Comparison of ENCODE assay signal across 1 cellular context in genomic region chr9:107336718-107337360, GRCh38.
TF ChIP-seq lines count a peak whose summit lies in the region.

No MANE protein-coding gene starts in this region.

TF ChIP-seq in GM12878, 131 proteins besides CTCF, POLR2A, EP300 and RAD21:
- no peak for TF ChIP-seq BCL11A (IDR thresholded peaks at IDR 0.05; ENCODE audit: low read depth, low read length)
- no peak for TF ChIP-seq ZNF687 (IDR thresholded peaks at IDR 0.05)
- TF ChIP-seq RELA (IDR thresholded peaks at IDR 0.05; ENCODE audit: borderline replicate concordance, partially characterized antibody): no peak
- TF ChIP-seq RFX5 (IDR thresholded peaks at IDR 0.05; ENCODE audit: low read depth, low read length): no peak
- TF ChIP-seq ATF7 (IDR thresholded peaks at IDR 0.05; ENCODE audit: low read depth): no peak
- no peak for TF ChIP-seq ZBTB33 (IDR thresholded peaks at IDR 0.05)
- TF ChIP-seq E4F1 (IDR thresholded peaks at IDR 0.05; ENCODE audit: borderline replicate concordance, partially characterized antibody): no peak
- TF ChIP-seq ELK1 (IDR thresholded peaks at IDR 0.05; ENCODE audit: low read depth, low read length): no peak
- TF ChIP-seq ATF3 (IDR thresholded peaks at IDR 0.05; ENCODE audit: borderline replicate concordance, extremely low read depth, low read depth, low read length): no peak
- no peak for TF ChIP-seq MEF2B (IDR thresholded peaks at IDR 0.05; ENCODE audit: partially characterized antibody, poor library complexity, severe bottlenecking)
- no peak for TF ChIP-seq STAT1 (conservative IDR thresholded peaks at IDR 0.05)
- no peak for TF ChIP-seq PKNOX1 (IDR thresholded peaks at IDR 0.05)
- no peak for TF ChIP-seq IRF5 (IDR thresholded peaks at IDR 0.05; ENCODE audit: borderline replicate concordance)
- TF ChIP-seq ZBTB40 (IDR thresholded peaks at IDR 0.05; ENCODE audit: borderline replicate concordance): no peak
- TF ChIP-seq SMARCA5 (IDR thresholded peaks at IDR 0.05): no peak
- no peak for TF ChIP-seq HDAC6 (IDR thresholded peaks at IDR 0.05; ENCODE audit: unreplicated experiment)
- TF ChIP-seq NRF1 (conservative IDR thresholded peaks at IDR 0.05; ENCODE audit: low read depth, low read length): no peak
- no peak for TF ChIP-seq USF1 (IDR thresholded peaks at IDR 0.05; ENCODE audit: borderline replicate concordance, extremely low read length, insufficient read depth, low read depth, low read length)
